In the genomic region with DNA sequence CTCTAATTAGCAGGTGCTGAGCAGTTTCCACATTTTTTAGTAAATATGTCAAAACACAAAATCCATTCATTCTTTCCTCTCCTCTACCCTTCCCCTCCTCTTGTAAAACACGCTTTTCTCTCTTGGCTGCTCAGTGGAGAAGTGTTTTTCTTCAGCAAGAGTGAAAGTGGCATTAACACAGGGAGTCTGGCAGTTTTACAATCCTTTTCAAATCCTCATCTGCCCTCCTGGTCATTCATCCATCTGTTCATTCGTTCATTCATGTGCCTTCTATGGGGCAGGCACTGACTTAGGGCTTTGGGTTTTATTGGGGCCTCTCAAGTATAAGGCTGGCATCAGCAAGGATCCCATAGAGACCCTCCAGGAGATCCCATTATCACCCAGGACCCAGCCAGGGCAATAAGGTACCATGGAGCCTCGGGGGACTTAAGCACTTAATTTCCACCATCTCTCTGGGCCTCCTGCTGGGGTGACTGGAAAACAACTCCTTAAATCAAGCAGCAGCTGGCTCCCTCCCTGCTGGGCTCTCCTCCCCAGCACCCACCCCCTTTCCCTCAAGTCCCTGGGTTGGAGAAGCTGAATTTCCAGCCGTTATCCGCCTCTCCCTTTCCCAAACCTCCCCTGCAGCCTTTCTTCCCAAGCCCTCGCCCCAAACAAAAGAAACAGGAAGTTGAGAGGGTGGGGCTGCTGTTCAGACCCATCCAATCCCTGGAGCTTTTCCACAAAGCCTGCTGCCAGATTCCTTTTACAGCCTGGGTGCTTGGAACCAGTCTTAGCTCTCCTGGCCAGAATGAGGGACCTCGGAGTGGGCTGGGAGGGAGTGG, we compare ENCODE assay signal across 8 cellular contexts. TPM values are rescaled to one million over a fixed set of nuclear protein-coding genes. Genes with fewer than 3 reads are reported as not detected.
A peak's percentile ranks its signal among the peaks of the same experiment; 100 is the strongest.
DNase-seq lines count a peak whose midpoint lies in the region; ATAC-seq and TF ChIP-seq lines count a peak whose summit lies in the region.

No MANE protein-coding gene starts in this region.

- H3K9me3 ChIP-seq in AG04450 (ENCODE audit: control insufficient read depth, insufficient read depth, low read length) = no peaks in the 10 kb centered on the region

- peak overlapping the region; percentile 88 for H3K27ac ChIP-seq in AG04450 (ENCODE audit: low read depth, low read length)

- ATAC-seq in activated CD8-positive, alpha-beta T cell treated with anti-CD3 and anti-CD28 coated beads for 36 hours = no peak
- no peak for ATAC-seq in GM18861 (IDR thresholded peaks at IDR 0.05; ENCODE audit: unreplicated experiment)
- no peak for ATAC-seq in GM19455 (IDR thresholded peaks at IDR 0.05; ENCODE audit: unreplicated experiment)
- ATAC-seq in HG02973 (IDR thresholded peaks at IDR 0.05; ENCODE audit: unreplicated experiment) = no peak

- POLR2A ChIA-PET in AG04450 (lab: Yijun Ruan, JAX) = interaction anchor here (0.7 to 1.2 kb wide), 4 partner anchors 11 to 144 kb away, joined by 3 to 6 read pairs (median 6); partner anchors contain the start of gene MARCHF4
- POLR2A ChIA-PET in activated CD8-positive, alpha-beta T cell treated with anti-CD3 and anti-CD28 coated beads for 36 hours (lab: Charles Lee) = interaction anchor here (1.1 kb wide), 1 partner anchor 10 kb away, joined by 3 read pairs; no protein-coding TSS in a partner anchor

- H3K36me3 Mint-ChIP-seq in activated CD8-positive, alpha-beta T cell treated with anti-CD3 and anti-CD28 coated beads for 36 hours (ENCODE audit: low read depth) = no peaks in the 10 kb centered on the region

- H3K4me3 ChIP-seq in AG04450 (ENCODE audit: low read depth, low read length) (no peak overlapping the region), astrocyte of the spinal cord (ENCODE audit: low read depth, low read length) (no peak overlapping the region)

- CTCF ChIA-PET in AG04450 (lab: Charles Lee) = interaction anchor here (0.7 to 1.3 kb wide), 3 partner anchors 12 to 65 kb away, joined by 3 to 4 read pairs (median 4); no protein-coding TSS in a partner anchor
- CTCF ChIA-PET in activated CD8-positive, alpha-beta T cell treated with anti-CD3 and anti-CD28 coated beads for 36 hours (lab: Charles Lee) = no interaction called here

- in situ Hi-C loops in astrocyte of the spinal cord (cut with HindIII; ENCODE audit: low sequenced_read_pairs) = no loop called here

- H3K27me3 Mint-ChIP-seq in activated CD8-positive, alpha-beta T cell treated with anti-CD3 and anti-CD28 coated beads for 36 hours = no peaks in the 10 kb centered on the region

- TF ChIP-seq CTCF in AG04450 (IDR thresholded peaks at IDR 0.05; ENCODE audit: low read depth, low read length) = peak; percentile 42
- peak; percentile 5 for TF ChIP-seq CTCF in astrocyte of the spinal cord (IDR thresholded peaks at IDR 0.05; ENCODE audit: low read depth, low read length)
- TF ChIP-seq CTCF in activated CD8-positive, alpha-beta T cell treated with anti-CD3 and anti-CD28 coated beads for 36 hours (IDR thresholded peaks at IDR 0.05) = no peak

- H3K4me3 Mint-ChIP-seq in activated CD8-positive, alpha-beta T cell treated with anti-CD3 and anti-CD28 coated beads for 36 hours = no peak overlapping the region

- no peaks in the 10 kb centered on the region for H3K27me3 ChIP-seq in AG04450 (ENCODE audit: control insufficient read depth, insufficient read depth, low read length)

- intact Hi-C loops in activated CD8-positive, alpha-beta T cell treated with anti-CD3 and anti-CD28 coated beads for 36 hours (cut with micrococcal nuclease) = loop anchor here (10.0 kb wide), 1 partner anchor 115 kb away; no protein-coding TSS in a partner anchor

- peak; percentile 59 for DNase-seq in AG04450 (ENCODE audit: low read depth, low spot score)
- peak; percentile 38 to 98 (median 94) for DNase-seq in NCI-H1417 (lab: John Stamatoyannopoulos, UW)
- peak; percentile 76 for DNase-seq in astrocyte of the spinal cord (ENCODE audit: low read depth, low spot score)
- peak; percentile 89 for DNase-seq in iPS-NIHi7 (ENCODE audit: extremely low spot score)
- no peak for DNase-seq in activated CD8-positive, alpha-beta T cell treated with anti-CD3 and anti-CD28 coated beads for 36 hours

- no peaks in the 10 kb centered on the region for H3K9me3 Mint-ChIP-seq in activated CD8-positive, alpha-beta T cell treated with anti-CD3 and anti-CD28 coated beads for 36 hours

- H3K4me1 Mint-ChIP-seq in activated CD8-positive, alpha-beta T cell treated with anti-CD3 and anti-CD28 coated beads for 36 hours (ENCODE audit: low read depth) = peaks cover 14% of the 10 kb centered on the region

- H3K27ac Mint-ChIP-seq in activated CD8-positive, alpha-beta T cell treated with anti-CD3 and anti-CD28 coated beads for 36 hours = no peak overlapping the region

RNA-seq across cellular contexts. Expression of gene MARCHF4, which starts 32.6 kb away (rescaled TPM):
- 3.8 and 4.3 TPM in 2 replicates for polyA plus RNA-seq in AG04450 (2011; rRNA removed)
- polyA minus RNA-seq in AG04450 (2011; rRNA and poly(A)+ RNA removed) = 4.1 and 4.8 TPM in 2 replicates
- total RNA-seq in activated CD8-positive, alpha-beta T cell treated with anti-CD3 and anti-CD28 coated beads for 36 hours = not detected
